9 cellular contexts compared by ENCODE assay signal in genomic region chr11:35040221-35040942, GRCh38.
DNase-seq lines count a peak whose midpoint lies in the region; ATAC-seq lines count a peak whose summit lies in the region.
"Had no signal": no experiment of that assay in that cellular context is flagged by ENCODE, and none has a peak within 500 bp of the region (broad histone marks: within the 10 kb centered on the region; RNA-seq: fewer than 3 reads in every experiment).

No MANE protein-coding gene starts in this region.

- no peaks in the 10 kb centered on the region for H3K9me3 ChIP-seq in effector memory CD4-positive, alpha-beta T cell (ENCODE audit: control insufficient read depth, low read length)
- H3K9me3 ChIP-seq: heart right ventricle had no signal

- H3K27me3 ChIP-seq in effector memory CD4-positive, alpha-beta T cell (replicated peaks; ENCODE audit: control insufficient read depth, insufficient read depth, low read length, poor library complexity, severe bottlenecking), result no peaks in the 10 kb centered on the region
- H3K27me3 ChIP-seq: heart right ventricle had no signal

- peak overlapping the region; percentile 14 for H3K4me3 ChIP-seq in effector memory CD4-positive, alpha-beta T cell (ENCODE audit: insufficient read depth, low read depth, low read length, poor library complexity, severe bottlenecking)

- peaks cover 40% of the 10 kb centered on the region for H3K4me1 ChIP-seq in effector memory CD4-positive, alpha-beta T cell (ENCODE audit: control insufficient read depth, insufficient read depth, low read length, poor library complexity, severe bottlenecking)

- peak overlapping the region; percentile 94 for H3K27ac ChIP-seq in effector memory CD4-positive, alpha-beta T cell (ENCODE audit: insufficient read depth, low read length, poor library complexity, severe bottlenecking)

- ATAC-seq in GM19395 (IDR thresholded peaks at IDR 0.05; ENCODE audit: unreplicated experiment), result peak; percentile 79
- ATAC-seq in HG03442 (IDR thresholded peaks at IDR 0.05; ENCODE audit: unreplicated experiment), result peak; percentile 72

- H3K36me3 ChIP-seq in effector memory CD4-positive, alpha-beta T cell (ENCODE audit: control insufficient read depth, insufficient read depth, low read length), result no peaks in the 10 kb centered on the region
- H3K36me3 ChIP-seq: heart right ventricle had no signal

- DNase-seq in AG08396 (ENCODE audit: low spot score), result peak; percentile 24
- DNase-seq in activated CD4-positive, CD25-positive, alpha-beta regulatory T cell treated with anti-CD3 and anti-CD28 coated beads, Interleukin-2, amount 50 U/mL, for 16 hours (ENCODE audit: low read depth, low spot score), result peak; percentile 49
- peak; percentile 53 to 67 (median 58) for DNase-seq in effector memory CD4-positive, alpha-beta T cell
- DNase-seq in stimulated activated CD4-positive, alpha-beta T cell treated with anti-CD3 and anti-CD28 coated beads, Interleukin-4, amount 100 ng/mL, for 48 hours (ENCODE audit: low read depth in 2 of 2), result peak; percentile 27 to 57
- no peak for DNase-seq in cortex of kidney (lab: John Stamatoyannopoulos, UW)
- DNase-seq in nucleus accumbens (lab: John Stamatoyannopoulos, UW), result no peak
- DNase-seq: heart right ventricle had no signal

Comparison
In these comparisons a context has a peak if more than half of its experiments do, and no peak if none do; other contexts are left out.
1. DNase-seq: peak in AG08396 (single experiment), activated CD4-positive, CD25-positive, alpha-beta regulatory T cell treated with anti-CD3 and anti-CD28 coated beads, Interleukin-2, amount 50 U/mL, for 16 hours (single experiment), effector memory CD4-positive, alpha-beta T cell (3 of 3) and stimulated activated CD4-positive, alpha-beta T cell treated with anti-CD3 and anti-CD28 coated beads, Interleukin-4, amount 100 ng/mL, for 48 hours (2 of 2); none in cortex of kidney (single experiment) and nucleus accumbens (0 of 56).